Comparison of ENCODE assay signal across 1 cellular context in the genomic region with DNA sequence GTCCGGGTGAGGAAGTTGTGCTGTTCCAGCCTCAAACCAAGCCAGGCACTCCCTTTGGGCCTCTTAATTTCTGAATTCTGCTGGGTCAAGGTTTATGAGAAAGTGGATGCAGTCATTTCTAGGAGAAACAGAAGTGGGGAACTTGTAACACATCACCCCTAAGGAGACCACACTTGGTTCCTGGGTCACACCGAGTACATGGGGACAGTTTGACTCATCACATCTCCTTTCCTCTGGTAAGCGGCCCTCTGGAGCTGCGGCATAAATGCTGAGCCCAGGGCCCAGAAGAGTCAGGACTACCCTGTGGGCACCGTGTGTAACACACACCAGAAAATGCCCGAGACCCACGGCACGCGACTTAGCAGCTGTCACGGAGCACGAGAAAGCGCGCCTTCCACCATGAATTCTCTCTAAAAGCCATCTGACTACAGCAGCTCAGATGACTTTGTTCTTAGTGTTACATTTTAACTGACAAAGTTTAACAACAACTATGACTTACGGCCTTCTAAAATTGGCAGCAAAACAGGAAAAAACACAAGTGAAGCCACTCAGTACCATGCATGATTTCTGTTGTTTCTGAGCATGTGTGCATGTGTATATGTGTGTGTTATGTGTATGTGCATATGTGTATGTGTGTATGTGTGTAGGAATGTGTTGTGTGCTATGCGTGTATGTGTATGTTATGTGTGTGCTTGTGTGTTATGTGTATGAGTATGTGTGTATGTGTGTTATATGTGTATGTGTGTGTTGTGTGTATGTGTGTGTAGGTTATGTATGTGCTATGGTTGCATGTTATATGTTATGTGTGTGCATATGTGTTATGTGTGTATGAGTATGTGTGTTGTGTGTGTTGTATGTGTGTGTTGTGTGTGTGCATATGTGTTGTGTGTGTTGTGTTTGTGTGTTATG.
TF ChIP-seq lines count a peak whose summit lies in the region.

No MANE protein-coding gene starts in this region.

TF ChIP-seq in HEK293, 187 proteins besides CTCF, POLR2A, EP300 and RAD21 (continued from another document and continues in another):
- no peak; the same call in 1 of the 2 replicates for TF ChIP-seq ZNF843 (tag by site-specific recombination; IDR thresholded peaks at IDR 0.05)
- TF ChIP-seq ZNF664 (tag by site-specific recombination; IDR thresholded peaks at IDR 0.05) = no peak
- TF ChIP-seq, protein P1, sequence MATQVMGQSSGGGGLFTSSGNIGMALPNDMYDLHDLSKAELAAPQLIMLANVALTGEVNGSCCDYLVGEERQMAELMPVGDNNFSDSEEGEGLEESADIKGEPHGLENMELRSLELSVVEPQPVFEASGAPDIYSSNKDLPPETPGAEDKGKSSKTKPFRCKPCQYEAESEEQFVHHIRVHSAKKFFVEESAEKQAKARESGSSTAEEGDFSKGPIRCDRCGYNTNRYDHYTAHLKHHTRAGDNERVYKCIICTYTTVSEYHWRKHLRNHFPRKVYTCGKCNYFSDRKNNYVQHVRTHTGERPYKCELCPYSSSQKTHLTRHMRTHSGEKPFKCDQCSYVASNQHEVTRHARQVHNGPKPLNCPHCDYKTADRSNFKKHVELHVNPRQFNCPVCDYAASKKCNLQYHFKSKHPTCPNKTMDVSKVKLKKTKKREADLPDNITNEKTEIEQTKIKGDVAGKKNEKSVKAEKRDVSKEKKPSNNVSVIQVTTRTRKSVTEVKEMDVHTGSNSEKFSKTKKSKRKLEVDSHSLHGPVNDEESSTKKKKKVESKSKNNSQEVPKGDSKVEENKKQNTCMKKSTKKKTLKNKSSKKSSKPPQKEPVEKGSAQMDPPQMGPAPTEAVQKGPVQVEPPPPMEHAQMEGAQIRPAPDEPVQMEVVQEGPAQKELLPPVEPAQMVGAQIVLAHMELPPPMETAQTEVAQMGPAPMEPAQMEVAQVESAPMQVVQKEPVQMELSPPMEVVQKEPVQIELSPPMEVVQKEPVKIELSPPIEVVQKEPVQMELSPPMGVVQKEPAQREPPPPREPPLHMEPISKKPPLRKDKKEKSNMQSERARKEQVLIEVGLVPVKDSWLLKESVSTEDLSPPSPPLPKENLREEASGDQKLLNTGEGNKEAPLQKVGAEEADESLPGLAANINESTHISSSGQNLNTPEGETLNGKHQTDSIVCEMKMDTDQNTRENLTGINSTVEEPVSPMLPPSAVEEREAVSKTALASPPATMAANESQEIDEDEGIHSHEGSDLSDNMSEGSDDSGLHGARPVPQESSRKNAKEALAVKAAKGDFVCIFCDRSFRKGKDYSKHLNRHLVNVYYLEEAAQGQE (tag by site-specific recombination; IDR thresholded peaks at IDR 0.05) = no peak
- no peak for TF ChIP-seq ZXDB (tag by site-specific recombination; IDR thresholded peaks at IDR 0.05)
- no peak for TF ChIP-seq ZNF223 (tag by site-specific recombination; IDR thresholded peaks at IDR 0.05)
- peak; percentile 86; the same call in 1 of the 2 replicates for TF ChIP-seq ZNF239 (tag by site-specific recombination; IDR thresholded peaks at IDR 0.05)
- no peak for TF ChIP-seq SALL2 (tag by site-specific recombination; IDR thresholded peaks at IDR 0.05; ENCODE audit: borderline replicate concordance)
- TF ChIP-seq ZNF510 (tag by site-specific recombination; IDR thresholded peaks at IDR 0.05; ENCODE audit: insufficient replicate concordance) = no peak
- TF ChIP-seq, protein P2, sequence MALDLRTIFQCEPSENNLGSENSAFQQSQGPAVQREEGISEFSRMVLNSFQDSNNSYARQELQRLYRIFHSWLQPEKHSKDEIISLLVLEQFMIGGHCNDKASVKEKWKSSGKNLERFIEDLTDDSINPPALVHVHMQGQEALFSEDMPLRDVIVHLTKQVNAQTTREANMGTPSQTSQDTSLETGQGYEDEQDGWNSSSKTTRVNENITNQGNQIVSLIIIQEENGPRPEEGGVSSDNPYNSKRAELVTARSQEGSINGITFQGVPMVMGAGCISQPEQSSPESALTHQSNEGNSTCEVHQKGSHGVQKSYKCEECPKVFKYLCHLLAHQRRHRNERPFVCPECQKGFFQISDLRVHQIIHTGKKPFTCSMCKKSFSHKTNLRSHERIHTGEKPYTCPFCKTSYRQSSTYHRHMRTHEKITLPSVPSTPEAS (tag by site-specific recombination; IDR thresholded peaks at IDR 0.05) = peak; percentile 88
- no peak; the same call in 1 of the 2 replicates for TF ChIP-seq ZNF211 (tag by site-specific recombination; IDR thresholded peaks at IDR 0.05; ENCODE audit: low read depth)
- TF ChIP-seq, protein P3, sequence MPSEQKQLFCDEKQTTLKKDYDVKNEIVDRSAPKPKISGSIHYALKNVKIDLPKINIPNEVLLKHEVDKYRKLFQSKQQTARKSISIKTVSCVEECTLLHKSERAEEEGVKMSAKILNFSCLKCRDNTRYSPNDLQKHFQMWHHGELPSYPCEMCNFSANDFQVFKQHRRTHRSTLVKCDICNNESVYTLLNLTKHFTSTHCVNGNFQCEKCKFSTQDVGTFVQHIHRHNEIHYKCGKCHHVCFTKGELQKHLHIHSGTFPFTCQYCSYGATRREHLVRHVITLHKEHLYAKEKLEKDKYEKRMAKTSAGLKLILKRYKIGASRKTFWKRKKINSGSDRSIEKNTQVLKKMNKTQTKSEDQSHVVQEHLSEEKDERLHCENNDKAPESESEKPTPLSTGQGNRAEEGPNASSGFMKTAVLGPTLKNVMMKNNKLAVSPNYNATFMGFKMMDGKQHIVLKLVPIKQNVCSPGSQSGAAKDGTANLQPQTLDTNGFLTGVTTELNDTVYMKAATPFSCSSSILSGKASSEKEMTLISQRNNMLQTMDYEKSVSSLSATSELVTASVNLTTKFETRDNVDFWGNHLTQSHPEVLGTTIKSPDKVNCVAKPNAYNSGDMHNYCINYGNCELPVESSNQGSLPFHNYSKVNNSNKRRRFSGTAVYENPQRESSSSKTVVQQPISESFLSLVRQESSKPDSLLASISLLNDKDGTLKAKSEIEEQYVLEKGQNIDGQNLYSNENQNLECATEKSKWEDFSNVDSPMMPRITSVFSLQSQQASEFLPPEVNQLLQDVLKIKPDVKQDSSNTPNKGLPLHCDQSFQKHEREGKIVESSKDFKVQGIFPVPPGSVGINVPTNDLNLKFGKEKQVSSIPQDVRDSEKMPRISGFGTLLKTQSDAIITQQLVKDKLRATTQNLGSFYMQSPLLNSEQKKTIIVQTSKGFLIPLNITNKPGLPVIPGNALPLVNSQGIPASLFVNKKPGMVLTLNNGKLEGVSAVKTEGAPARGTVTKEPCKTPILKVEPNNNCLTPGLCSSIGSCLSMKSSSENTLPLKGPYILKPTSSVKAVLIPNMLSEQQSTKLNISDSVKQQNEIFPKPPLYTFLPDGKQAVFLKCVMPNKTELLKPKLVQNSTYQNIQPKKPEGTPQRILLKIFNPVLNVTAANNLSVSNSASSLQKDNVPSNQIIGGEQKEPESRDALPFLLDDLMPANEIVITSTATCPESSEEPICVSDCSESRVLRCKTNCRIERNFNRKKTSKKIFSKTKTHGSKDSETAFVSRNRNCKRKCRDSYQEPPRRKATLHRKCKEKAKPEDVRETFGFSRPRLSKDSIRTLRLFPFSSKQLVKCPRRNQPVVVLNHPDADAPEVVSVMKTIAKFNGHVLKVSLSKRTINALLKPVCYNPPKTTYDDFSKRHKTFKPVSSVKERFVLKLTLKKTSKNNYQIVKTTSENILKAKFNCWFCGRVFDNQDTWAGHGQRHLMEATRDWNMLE (tag by site-specific recombination; conservative IDR thresholded peaks at IDR 0.05; ENCODE audit: low read depth) = no peak
- TF ChIP-seq, protein P4, sequence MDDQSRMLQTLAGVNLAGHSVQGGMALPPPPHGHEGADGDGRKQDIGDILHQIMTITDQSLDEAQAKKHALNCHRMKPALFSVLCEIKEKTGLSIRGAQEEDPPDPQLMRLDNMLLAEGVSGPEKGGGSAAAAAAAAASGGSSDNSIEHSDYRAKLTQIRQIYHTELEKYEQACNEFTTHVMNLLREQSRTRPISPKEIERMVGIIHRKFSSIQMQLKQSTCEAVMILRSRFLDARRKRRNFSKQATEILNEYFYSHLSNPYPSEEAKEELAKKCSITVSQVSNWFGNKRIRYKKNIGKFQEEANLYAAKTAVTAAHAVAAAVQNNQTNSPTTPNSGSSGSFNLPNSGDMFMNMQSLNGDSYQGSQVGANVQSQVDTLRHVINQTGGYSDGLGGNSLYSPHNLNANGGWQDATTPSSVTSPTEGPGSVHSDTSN (CRISPR knock-in tag; IDR thresholded peaks at IDR 0.05) = no peak
- no peak for TF ChIP-seq ZNF394 (tag by site-specific recombination; IDR thresholded peaks at IDR 0.05; ENCODE audit: borderline replicate concordance)
- TF ChIP-seq, protein P5, sequence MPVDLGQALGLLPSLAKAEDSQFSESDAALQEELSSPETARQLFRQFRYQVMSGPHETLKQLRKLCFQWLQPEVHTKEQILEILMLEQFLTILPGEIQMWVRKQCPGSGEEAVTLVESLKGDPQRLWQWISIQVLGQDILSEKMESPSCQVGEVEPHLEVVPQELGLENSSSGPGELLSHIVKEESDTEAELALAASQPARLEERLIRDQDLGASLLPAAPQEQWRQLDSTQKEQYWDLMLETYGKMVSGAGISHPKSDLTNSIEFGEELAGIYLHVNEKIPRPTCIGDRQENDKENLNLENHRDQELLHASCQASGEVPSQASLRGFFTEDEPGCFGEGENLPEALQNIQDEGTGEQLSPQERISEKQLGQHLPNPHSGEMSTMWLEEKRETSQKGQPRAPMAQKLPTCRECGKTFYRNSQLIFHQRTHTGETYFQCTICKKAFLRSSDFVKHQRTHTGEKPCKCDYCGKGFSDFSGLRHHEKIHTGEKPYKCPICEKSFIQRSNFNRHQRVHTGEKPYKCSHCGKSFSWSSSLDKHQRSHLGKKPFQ (tag by site-specific recombination; IDR thresholded peaks at IDR 0.05) = peak; percentile 78
- no peak for TF ChIP-seq ZNF132 (tag by site-specific recombination; IDR thresholded peaks at IDR 0.05; ENCODE audit: borderline replicate concordance)
- TF ChIP-seq ZNF600 (tag by site-specific recombination; IDR thresholded peaks at IDR 0.05) = no peak
- TF ChIP-seq, protein P6, sequence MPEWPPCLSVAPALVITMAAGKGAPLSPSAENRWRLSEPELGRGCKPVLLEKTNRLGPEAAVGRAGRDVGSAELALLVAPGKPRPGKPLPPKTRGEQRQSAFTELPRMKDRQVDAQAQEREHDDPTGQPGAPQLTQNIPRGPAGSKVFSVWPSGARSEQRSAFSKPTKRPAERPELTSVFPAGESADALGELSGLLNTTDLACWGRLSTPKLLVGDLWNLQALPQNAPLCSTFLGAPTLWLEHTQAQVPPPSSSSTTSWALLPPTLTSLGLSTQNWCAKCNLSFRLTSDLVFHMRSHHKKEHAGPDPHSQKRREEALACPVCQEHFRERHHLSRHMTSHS (tag by site-specific recombination; IDR thresholded peaks at IDR 0.05) = peak; percentile 87
- TF ChIP-seq GLIS2 (tag by site-specific recombination; IDR thresholded peaks at IDR 0.05) = no peak
- no peak for TF ChIP-seq ZNF335 (tag by site-specific recombination; conservative IDR thresholded peaks at IDR 0.05)
- TF ChIP-seq SP7 (tag by site-specific recombination; IDR thresholded peaks at IDR 0.05) = no peak
- TF ChIP-seq ZNF112 (tag by site-specific recombination; IDR thresholded peaks at IDR 0.05) = 0 out of 2 replicates have a peak, but pooled peaks have one; percentile 63
- TF ChIP-seq, protein P7, sequence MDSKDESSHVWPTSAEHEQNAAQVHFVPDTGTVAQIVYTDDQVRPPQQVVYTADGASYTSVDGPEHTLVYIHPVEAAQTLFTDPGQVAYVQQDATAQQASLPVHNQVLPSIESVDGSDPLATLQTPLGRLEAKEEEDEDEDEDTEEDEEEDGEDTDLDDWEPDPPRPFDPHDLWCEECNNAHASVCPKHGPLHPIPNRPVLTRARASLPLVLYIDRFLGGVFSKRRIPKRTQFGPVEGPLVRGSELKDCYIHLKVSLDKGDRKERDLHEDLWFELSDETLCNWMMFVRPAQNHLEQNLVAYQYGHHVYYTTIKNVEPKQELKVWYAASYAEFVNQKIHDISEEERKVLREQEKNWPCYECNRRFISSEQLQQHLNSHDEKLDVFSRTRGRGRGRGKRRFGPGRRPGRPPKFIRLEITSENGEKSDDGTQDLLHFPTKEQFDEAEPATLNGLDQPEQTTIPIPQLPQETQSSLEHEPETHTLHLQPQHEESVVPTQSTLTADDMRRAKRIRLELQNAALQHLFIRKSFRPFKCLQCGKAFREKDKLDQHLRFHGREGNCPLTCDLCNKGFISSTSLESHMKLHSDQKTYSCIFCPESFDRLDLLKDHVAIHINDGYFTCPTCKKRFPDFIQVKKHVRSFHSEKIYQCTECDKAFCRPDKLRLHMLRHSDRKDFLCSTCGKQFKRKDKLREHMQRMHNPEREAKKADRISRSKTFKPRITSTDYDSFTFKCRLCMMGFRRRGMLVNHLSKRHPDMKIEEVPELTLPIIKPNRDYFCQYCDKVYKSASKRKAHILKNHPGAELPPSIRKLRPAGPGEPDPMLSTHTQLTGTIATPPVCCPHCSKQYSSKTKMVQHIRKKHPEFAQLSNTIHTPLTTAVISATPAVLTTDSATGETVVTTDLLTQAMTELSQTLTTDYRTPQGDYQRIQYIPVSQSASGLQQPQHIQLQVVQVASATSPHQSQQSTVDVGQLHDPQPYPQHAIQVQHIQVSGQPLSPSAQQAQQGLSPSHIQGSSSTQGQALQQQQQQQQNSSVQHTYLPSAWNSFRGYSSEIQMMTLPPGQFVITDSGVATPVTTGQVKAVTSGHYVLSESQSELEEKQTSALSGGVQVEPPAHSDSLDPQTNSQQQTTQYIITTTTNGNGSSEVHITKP (tag by site-specific recombination; IDR thresholded peaks at IDR 0.05) = no peak
- peak; percentile 49; the same call in 1 of the 2 replicates for TF ChIP-seq ZNF248 (tag by site-specific recombination; IDR thresholded peaks at IDR 0.05)
- TF ChIP-seq, protein P8, sequence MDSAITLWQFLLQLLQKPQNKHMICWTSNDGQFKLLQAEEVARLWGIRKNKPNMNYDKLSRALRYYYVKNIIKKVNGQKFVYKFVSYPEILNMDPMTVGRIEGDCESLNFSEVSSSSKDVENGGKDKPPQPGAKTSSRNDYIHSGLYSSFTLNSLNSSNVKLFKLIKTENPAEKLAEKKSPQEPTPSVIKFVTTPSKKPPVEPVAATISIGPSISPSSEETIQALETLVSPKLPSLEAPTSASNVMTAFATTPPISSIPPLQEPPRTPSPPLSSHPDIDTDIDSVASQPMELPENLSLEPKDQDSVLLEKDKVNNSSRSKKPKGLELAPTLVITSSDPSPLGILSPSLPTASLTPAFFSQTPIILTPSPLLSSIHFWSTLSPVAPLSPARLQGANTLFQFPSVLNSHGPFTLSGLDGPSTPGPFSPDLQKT (IDR thresholded peaks at IDR 0.05; ENCODE audit: borderline replicate concordance, low read depth, low read length) = no peak
- TF ChIP-seq, protein P9, sequence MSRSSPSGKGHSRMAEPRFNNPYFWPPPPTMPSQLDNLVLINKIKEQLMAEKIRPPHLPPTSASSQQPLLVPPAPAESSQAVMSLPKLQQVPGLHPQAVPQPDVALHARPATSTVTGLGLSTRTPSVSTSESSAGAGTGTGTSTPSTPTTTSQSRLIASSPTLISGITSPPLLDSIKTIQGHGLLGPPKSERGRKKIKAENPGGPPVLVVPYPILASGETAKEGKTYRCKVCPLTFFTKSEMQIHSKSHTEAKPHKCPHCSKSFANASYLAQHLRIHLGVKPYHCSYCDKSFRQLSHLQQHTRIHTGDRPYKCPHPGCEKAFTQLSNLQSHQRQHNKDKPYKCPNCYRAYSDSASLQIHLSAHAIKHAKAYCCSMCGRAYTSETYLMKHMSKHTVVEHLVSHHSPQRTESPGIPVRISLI (tag by site-specific recombination; IDR thresholded peaks at IDR 0.05) = no peak
- TF ChIP-seq KLF16 (tag by site-specific recombination; IDR thresholded peaks at IDR 0.05) = no peak
